Comparison of ENCODE assay signal across 8 cellular contexts in genomic region chr16:58733248-58733670, GRCh38.
DNase-seq lines count a peak whose midpoint lies in the region; ATAC-seq lines count a peak whose summit lies in the region.

No MANE protein-coding gene starts in this region.

- DNase-seq in EL: peak; percentile 18
- DNase-seq in NOMO-1 treated with DMSO at 0.1 percent for 48 hours (lab: John Stamatoyannopoulos, UW; ENCODE audit: unreplicated experiment): peak; percentile 4
- DNase-seq in effector memory CD4-positive, alpha-beta T cell: no peak
- DNase-seq in midbrain (lab: John Stamatoyannopoulos, UW): peak; percentile 28

- H3K9me3 ChIP-seq in effector memory CD4-positive, alpha-beta T cell (ENCODE audit: control insufficient read depth, low read length): no peaks in the 10 kb centered on the region

- no peaks in the 10 kb centered on the region for H3K27me3 ChIP-seq in effector memory CD4-positive, alpha-beta T cell (replicated peaks; ENCODE audit: control insufficient read depth, insufficient read depth, low read length, poor library complexity, severe bottlenecking)

- no peak overlapping the region for H3K27ac ChIP-seq in effector memory CD4-positive, alpha-beta T cell (ENCODE audit: insufficient read depth, low read length, poor library complexity, severe bottlenecking)

- peaks cover 7% of the 10 kb centered on the region for H3K4me1 ChIP-seq in effector memory CD4-positive, alpha-beta T cell (ENCODE audit: control insufficient read depth, insufficient read depth, low read length, poor library complexity, severe bottlenecking)

- no peak for ATAC-seq in HG03432 (IDR thresholded peaks at IDR 0.05; ENCODE audit: unreplicated experiment)
- no peak for ATAC-seq in GM18873 (IDR thresholded peaks at IDR 0.05; ENCODE audit: low FRiP score, unreplicated experiment)
- ATAC-seq in GM18520 (IDR thresholded peaks at IDR 0.05; ENCODE audit: unreplicated experiment): no peak
- ATAC-seq in HG02610 (IDR thresholded peaks at IDR 0.05; ENCODE audit: unreplicated experiment): no peak

- H3K4me3 ChIP-seq in effector memory CD4-positive, alpha-beta T cell (ENCODE audit: insufficient read depth, low read depth, low read length, poor library complexity, severe bottlenecking): peak overlapping the region; percentile 97

- H3K36me3 ChIP-seq in effector memory CD4-positive, alpha-beta T cell (ENCODE audit: control insufficient read depth, insufficient read depth, low read length): no peaks in the 10 kb centered on the region

Comparison
In these comparisons a context has a peak if more than half of its experiments do, and no peak if none do; other contexts are left out.
1. DNase-seq: peak in EL (single experiment), NOMO-1 treated with DMSO at 0.1 percent for 48 hours (single experiment) and midbrain (single experiment); none in effector memory CD4-positive, alpha-beta T cell (0 of 3).